ENCODE assay signal across 34 cellular contexts in the genomic region with DNA sequence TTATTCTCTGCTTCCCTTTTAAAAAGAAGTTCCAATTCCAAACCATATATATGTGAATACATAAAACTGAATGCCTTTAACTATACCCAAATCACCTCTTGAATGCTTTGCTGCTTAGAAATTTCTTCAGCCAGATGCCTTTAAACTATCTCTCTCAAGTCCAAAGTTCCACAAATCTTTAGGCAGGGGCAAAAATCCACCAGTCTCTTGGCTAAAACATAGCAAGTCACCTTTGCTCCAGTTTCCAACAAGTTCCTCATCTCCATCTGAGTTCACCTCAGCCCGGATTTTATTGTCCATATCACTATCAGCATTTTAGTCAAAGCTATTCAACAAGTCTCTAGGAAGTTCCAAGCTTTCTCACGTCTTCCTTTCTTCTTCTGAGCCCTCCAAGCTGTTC. TPM values are rescaled to one million over a fixed set of nuclear protein-coding genes. Genes with fewer than 3 reads are reported as not detected.
"Had no signal": no experiment of that assay in that cellular context is flagged by ENCODE, and none has a peak within 500 bp of the region (broad histone marks: within the 10 kb centered on the region; RNA-seq: fewer than 3 reads in every experiment).

No MANE protein-coding gene starts in this region.

- H3K27ac ChIP-seq: ascending aorta, cardiac muscle cell, WERI-Rb-1 had no signal

- H3K36me3 ChIP-seq: ascending aorta, cardiac muscle cell, WERI-Rb-1 had no signal

- ATAC-seq: activated CD4-positive, alpha-beta T cell treated with anti-CD3 and anti-CD28 coated beads for 36 hours; activated CD4-positive, CD25-positive, alpha-beta regulatory T cell treated with anti-CD3 and anti-CD28 coated beads, Interleukin-2, amount 50 U/mL, for 24 hours; activated CD8-positive, alpha-beta memory T cell treated with anti-CD3 and anti-CD28 coated beads, Interleukin-2, amount 10 ng/mL, durations not matched to agents 7 days and 5 days; activated CD8-positive, alpha-beta T cell treated with anti-CD3 and anti-CD28 coated beads, Interleukin-2, amount 10 ng/mL, durations not matched to agents 7 days and 5 days; activated naive CD8-positive, alpha-beta T cell treated with anti-CD3 and anti-CD28 coated beads, Interleukin-2, amount 50 U/mL, for 24 hours; WTC11 had no signal

- H3K4me1 ChIP-seq: ascending aorta had no signal

- FAIRE-seq: bronchial epithelial cell had no signal

- H3K4me3 ChIP-seq: ascending aorta, cardiac muscle cell had no signal

- DNase-seq: activated CD4-positive, alpha-beta memory T cell treated with anti-CD3 and anti-CD28 coated beads, Interleukin-2, amount 10 ng/mL, durations not matched to agents 7 days and 5 days; activated CD4-positive, alpha-beta T cell treated with anti-CD3 and anti-CD28 coated beads for 1 hour; activated CD4-positive, alpha-beta T cell treated with anti-CD3 and anti-CD28 coated beads for 36 hours; activated CD4-positive, alpha-beta T cell treated with anti-CD3 and anti-CD28 coated beads for 48 hours; activated CD4-positive, alpha-beta T cell treated with anti-CD3 and anti-CD28 coated beads, Interleukin-2, amount 10 ng/mL, durations not matched to agents 7 days and 5 days; activated CD4-positive, alpha-beta T cell treated with anti-CD3 and anti-CD28 coated beads, Interleukin-2, amount 50 U/mL, for 48 hours; activated CD4-positive, CD25-positive, alpha-beta regulatory T cell; activated CD8-positive, alpha-beta memory T cell treated with anti-CD3 and anti-CD28 coated beads for 24 hours; activated CD8-positive, alpha-beta memory T cell treated with anti-CD3 and anti-CD28 coated beads, Interleukin-2, amount 10 ng/mL, durations not matched to agents 7 days and 5 days; activated CD8-positive, alpha-beta memory T cell treated with anti-CD3 and anti-CD28 coated beads, Interleukin-2, amount 50 U/mL, for 48 hours; activated CD8-positive, alpha-beta T cell treated with anti-CD3 and anti-CD28 coated beads, Interleukin-2, amount 10 ng/mL, durations not matched to agents 7 days and 5 days; activated effector memory CD4-positive, alpha-beta T cell treated with Interleukin-2 at 50 U/mL for 16 hours; activated gamma-delta T cell; activated naive CD4-positive, alpha-beta T cell treated with anti-CD3 and anti-CD28 coated beads, Interleukin-2, amount 10 ng/mL, durations not matched to agents 7 days and 5 days; activated naive CD4-positive, alpha-beta T cell treated with Interleukin-2 at 50 U/mL for 16 hours; activated naive CD8-positive, alpha-beta T cell treated with anti-CD3 and anti-CD28 coated beads, Interleukin-2, amount 10 ng/mL, durations not matched to agents 7 days and 5 days; activated naive CD8-positive, alpha-beta T cell treated with anti-CD3 and anti-CD28 coated beads, Interleukin-2, amount 50 U/mL, for 24 hours; activated T-cell treated with anti-CD3 and anti-CD28 coated beads, Interleukin-2, amount 50 U/mL, for 24 hours; activated T-cell treated with anti-CD3 and anti-CD28 coated beads, Interleukin-2, amount 50 U/mL, for 48 hours; amygdala; anterior cingulate cortex; caudate nucleus; cerebellar nuclear complex; T-helper 1 cell; T-helper 2 cell; T-helper 9 cell; WERI-Rb-1 had no signal

- H3K27me3 ChIP-seq: ascending aorta, cardiac muscle cell had no signal

- H3K9me3 ChIP-seq: ascending aorta had no signal

RNA-seq across cellular contexts. Expression of gene SULT1B1, which starts 49.8 kb away (rescaled TPM):
- total RNA-seq: cardiac muscle cell had no signal
- polyA plus RNA-seq: cardiac muscle cell had no signal

RNA-seq across cellular contexts. Expression of gene UGT2A1, which starts 57.5 kb away (rescaled TPM):
- total RNA-seq: activated CD4-positive, alpha-beta memory T cell treated with anti-CD3 and anti-CD28 coated beads, Interleukin-2, amount 10 ng/mL, durations not matched to agents 7 days and 5 days; activated CD4-positive, alpha-beta T cell treated with anti-CD3 and anti-CD28 coated beads for 36 hours; activated CD4-positive, alpha-beta T cell treated with anti-CD3 and anti-CD28 coated beads, Interleukin-2, amount 10 ng/mL, durations not matched to agents 7 days and 5 days; activated CD8-positive, alpha-beta memory T cell treated with anti-CD3 and anti-CD28 coated beads, Interleukin-2, amount 10 ng/mL, durations not matched to agents 7 days and 5 days; activated CD8-positive, alpha-beta T cell treated with anti-CD3 and anti-CD28 coated beads, Interleukin-2, amount 10 ng/mL, durations not matched to agents 7 days and 5 days; activated naive CD8-positive, alpha-beta T cell treated with anti-CD3 and anti-CD28 coated beads, Interleukin-2, amount 10 ng/mL, durations not matched to agents 7 days and 5 days; activated T-helper 2 cell treated with anti-CD3 and anti-CD28 coated beads, Interferon-gamma antibody, Interleukin-2, Interleukin-4, amounts not matched to agents 10 μg/mL and 5 μg/mL and 100 μg/mL, durations not matched to agents 14 hours and 24 hours and 36 hours; ascending aorta; bronchial epithelial cell; cardiac muscle cell had no signal
- polyA plus RNA-seq: adipose tissue, cardiac muscle cell had no signal
